26 cellular contexts compared by ENCODE assay signal in genomic region chr4:78014889-78015886, GRCh38. TPM values are rescaled to one million over a fixed set of nuclear protein-coding genes. Genes with fewer than 3 reads are reported as not detected.
DNase-seq lines count a peak whose midpoint lies in the region; ATAC-seq and TF ChIP-seq lines count a peak whose summit lies in the region.
"Had no signal": no experiment of that assay in that cellular context is flagged by ENCODE, and none has a peak within 500 bp of the region (broad histone marks: within the 10 kb centered on the region; RNA-seq: fewer than 3 reads in every experiment).

No MANE protein-coding gene starts in this region.

- DNase-seq in NCI-H2029 (lab: John Stamatoyannopoulos, UW): peak; percentile 84
- DNase-seq in NCI-H774 (lab: John Stamatoyannopoulos, UW): peak; percentile 38
- no peak for DNase-seq in mesothelial cell of epicardium (ENCODE audit: low spot score in 2 of 2, unreplicated experiment in 2 of 2)
- no peak for DNase-seq in DMS 273 (lab: John Stamatoyannopoulos, UW; ENCODE audit: unreplicated experiment)
- DNase-seq in middle frontal gyrus (ENCODE audit: extremely low spot score, low spot score): no peak
- DNase-seq in GM13976 (ENCODE audit: low spot score): no peak
- DNase-seq: activated CD4-positive, alpha-beta T cell treated with anti-CD3 and anti-CD28 coated beads, Interleukin-2, amount 50 U/mL, for 1 hour; activated CD8-positive, alpha-beta memory T cell treated with anti-CD3 and anti-CD28 coated beads, Interleukin-2, amount 50 U/mL, for 48 hours; activated naive CD4-positive, alpha-beta T cell; caudate nucleus; CD4-positive, alpha-beta T cell; dermis blood vessel endothelial cell; head of caudate nucleus; left lung; midbrain; NCI-H1694 treated with DMSO at 0.1 percent for 48 hours; nephron progenitor cell; stimulated activated CD4-positive, alpha-beta T cell treated with anti-CD3 and anti-CD28 coated beads, Interleukin-1b, Interleukin-23, amount 100 ng/mL, for 48 hours; stimulated activated naive CD4-positive, alpha-beta T cell; T-helper 17 cell had no signal

- ATAC-seq in GM18517 (IDR thresholded peaks at IDR 0.05; ENCODE audit: unreplicated experiment): no peak
- ATAC-seq: HCT116, left lung, Panc1, T-helper 17 cell had no signal

- H3K27ac Mint-ChIP-seq in mesothelial cell of epicardium: peak overlapping the region; percentile 31
- H3K27ac Mint-ChIP-seq: CD4-positive, alpha-beta T cell; nephron progenitor cell; T-helper 17 cell had no signal

- peaks cover 8% of the 10 kb centered on the region for H3K36me3 Mint-ChIP-seq in mesothelial cell of epicardium

- H3K27me3 Mint-ChIP-seq in mesothelial cell of epicardium (ENCODE audit: low read depth): no peaks in the 10 kb centered on the region

- in situ Hi-C loops in GM13976 (cut with MboI; ENCODE audit: low sequenced_read_pairs, unreplicated experiment): no loop called here

- H3K4me1 ChIP-seq in HEK293 (ENCODE audit: control insufficient read depth, insufficient read depth, low read length): 0 out of 2 replicates have a peak, but pooled peaks cover 3% of the 10 kb centered on the region
- H3K4me1 ChIP-seq: left lung, parathyroid adenoma, SJCRH30 had no signal

- TF ChIP-seq CTCF in HEK293 (tag by site-specific recombination; IDR thresholded peaks at IDR 0.05): no peak
- no peak for TF ChIP-seq CTCF in mesothelial cell of epicardium (IDR thresholded peaks at IDR 0.05; ENCODE audit: unreplicated experiment)
- no peak for TF ChIP-seq CTCF in GM13976 (IDR thresholded peaks at IDR 0.05; ENCODE audit: borderline replicate concordance, control extremely low read depth, extremely low read depth, insufficient read depth, missing control alignments)

- no peaks in the 10 kb centered on the region for H3K36me3 ChIP-seq in HEK293 (ENCODE audit: control insufficient read depth in 2 of 2, insufficient read depth in 1 of 2, low read length in 2 of 2)
- H3K36me3 ChIP-seq: left lung, SJCRH30 had no signal

- peaks cover 15% of the 10 kb centered on the region for H3K9me3 Mint-ChIP-seq in mesothelial cell of epicardium

- no peak overlapping the region for H3K4me3 Mint-ChIP-seq in mesothelial cell of epicardium
- H3K4me3 Mint-ChIP-seq: CD4-positive, alpha-beta T cell; nephron progenitor cell; T-helper 17 cell had no signal

- H3K4me1 Mint-ChIP-seq in mesothelial cell of epicardium: peaks cover 13% of the 10 kb centered on the region
- H3K4me1 Mint-ChIP-seq: T-helper 17 cell had no signal

- H3K9me3 ChIP-seq in HEK293 (ENCODE audit: control insufficient read depth, insufficient read depth, low read depth, low read length): no peaks in the 10 kb centered on the region

- CTCF ChIA-PET in HEK293 (lab: Yijun Ruan, JAX): interaction anchor here (0.6 kb wide), 1 partner anchor 45 kb away, joined by 3 read pairs; no protein-coding TSS in a partner anchor

- H3K27ac ChIP-seq in HEK293 (ENCODE audit: extremely low read depth, low read depth, low read length): no peak overlapping the region
- H3K27ac ChIP-seq: left lung, parathyroid adenoma, SJCRH30 had no signal

- H3K4me3 ChIP-seq in HEK293 (ENCODE audit: low read depth, low read length): no peak overlapping the region
- H3K4me3 ChIP-seq: left lung, SJCRH30 had no signal

- POLR2A ChIA-PET in HEK293 (lab: Yijun Ruan, JAX): no interaction called here

TF ChIP-seq in HEK293, 187 proteins besides CTCF, POLR2A, EP300 and RAD21:
- TF ChIP-seq ZBTB21 (tag by site-specific recombination; IDR thresholded peaks at IDR 0.05) (no peak), ZBTB20 (tag by site-specific recombination; IDR thresholded peaks at IDR 0.05) (no peak), ZSCAN4 (tag by site-specific recombination; IDR thresholded peaks at IDR 0.05) (no peak), SP7 (tag by site-specific recombination; IDR thresholded peaks at IDR 0.05) (peak; percentile 47), KLF1 (tag by site-specific recombination; IDR thresholded peaks at IDR 0.05) (no peak)

RNA-seq across cellular contexts. Expression of gene FRAS1, which starts 41.9 kb away (rescaled TPM):
- 45.3 to 52.8 TPM (median 51.9 TPM) in 3 replicates for total RNA-seq in mesothelial cell of epicardium
- total RNA-seq: CD4-positive, alpha-beta T cell; T-helper 17 cell had no signal

Comparison
In these comparisons a context has a peak if more than half of its experiments do, and no peak if none do; other contexts are left out.
1. DNase-seq: peak in NCI-H2029 (single experiment) and NCI-H774 (single experiment); none in mesothelial cell of epicardium (0 of 2), DMS 273 (single experiment), middle frontal gyrus (single experiment) and GM13976 (single experiment).